In genomic region chr14:103859416-103860202, GRCh38 we compare ENCODE assay signal across 15 cellular contexts.
"Had no signal": no experiment of that assay in that cellular context is flagged by ENCODE, and none has a peak within 500 bp of the region (broad histone marks: within the 10 kb centered on the region; RNA-seq: fewer than 3 reads in every experiment).

No MANE protein-coding gene starts in this region.

- ATAC-seq: stimulated activated naive B cell treated with anti-CD40 and anti-IgM and Interleukin-4, amounts not matched to agents 10 μg/mL and 1 μg/mL and 100 μg/mL, for 72 hours had no signal

- H2AFZ ChIP-seq: parathyroid adenoma had no signal

- H3K9ac ChIP-seq: parathyroid adenoma had no signal

- DNase-seq: activated CD4-positive, alpha-beta T cell treated with anti-CD3 and anti-CD28 coated beads, Interleukin-2, amount 50 U/mL, for 1 hour; activated naive CD4-positive, alpha-beta T cell; activated T-cell treated with anti-CD3 and anti-CD28 coated beads for 4 hours; anterior cingulate cortex; cerebellar nuclear complex; dermis blood vessel endothelial cell; stimulated activated CD4-positive, alpha-beta T cell treated with anti-CD3 and anti-CD28 coated beads, Interleukin-2, amount 100 ng/mL, for 48 hours; stimulated activated naive B cell treated with anti-CD40 and anti-IgM and Interleukin-4, amounts not matched to agents 10 μg/mL and 1 μg/mL and 100 μg/mL, for 72 hours; T-helper 9 cell; thyroid gland had no signal

- H3K4me3 Mint-ChIP-seq: mesothelial cell of epicardium; stimulated activated naive B cell treated with anti-CD40 and anti-IgM and Interleukin-4, amounts not matched to agents 10 μg/mL and 1 μg/mL and 100 μg/mL, for 72 hours had no signal

- H3K9me3 Mint-ChIP-seq: mesothelial cell of epicardium; stimulated activated naive B cell treated with anti-CD40 and anti-IgM and Interleukin-4, amounts not matched to agents 10 μg/mL and 1 μg/mL and 100 μg/mL, for 72 hours had no signal

- H3K27me3 ChIP-seq: thyroid gland, vagina had no signal

- H3K4me3 ChIP-seq: thyroid gland, vagina had no signal

- H3K36me3 ChIP-seq: thyroid gland, vagina had no signal

- H3K4me1 ChIP-seq: parathyroid adenoma had no signal

- H3K4me1 Mint-ChIP-seq: stimulated activated naive B cell treated with anti-CD40 and anti-IgM and Interleukin-4, amounts not matched to agents 10 μg/mL and 1 μg/mL and 100 μg/mL, for 72 hours had no signal

- H3K79me2 ChIP-seq: parathyroid adenoma had no signal

- FAIRE-seq: frontal cortex, keratinocyte had no signal

- H3K36me3 Mint-ChIP-seq: mesothelial cell of epicardium; stimulated activated naive B cell treated with anti-CD40 and anti-IgM and Interleukin-4, amounts not matched to agents 10 μg/mL and 1 μg/mL and 100 μg/mL, for 72 hours had no signal

- H3K27ac ChIP-seq: parathyroid adenoma, thyroid gland, vagina had no signal

- H3K9me3 ChIP-seq: thyroid gland, vagina had no signal

- H3K27ac Mint-ChIP-seq: mesothelial cell of epicardium; stimulated activated naive B cell treated with anti-CD40 and anti-IgM and Interleukin-4, amounts not matched to agents 10 μg/mL and 1 μg/mL and 100 μg/mL, for 72 hours had no signal
